18 cellular contexts compared by ENCODE assay signal in genomic region chr11:20373102-20373501, GRCh38. TPM values are rescaled to one million over a fixed set of nuclear protein-coding genes. Genes with fewer than 3 reads are reported as not detected.
DNase-seq lines count a peak whose midpoint lies in the region; ATAC-seq and TF ChIP-seq lines count a peak whose summit lies in the region.
"Had no signal": no experiment of that assay in that cellular context is flagged by ENCODE, and none has a peak within 500 bp of the region (broad histone marks: within the 10 kb centered on the region; RNA-seq: fewer than 3 reads in every experiment).

No MANE protein-coding gene starts in this region.

- DNase-seq in activated naive CD4-positive, alpha-beta T cell treated with anti-CD3 and anti-CD28 coated beads for 36 hours = no peak
- no peak for DNase-seq in activated naive CD4-positive, alpha-beta T cell treated with Interleukin-2 at 50 U/mL for 16 hours
- peak; percentile 95 for DNase-seq in NCI-H82 treated with DMSO at 0.1 percent for 48 hours (lab: John Stamatoyannopoulos, UW; ENCODE audit: unreplicated experiment)
- DNase-seq in retinal pigment epithelial cell (ENCODE audit: low read depth) = no peak
- DNase-seq in medulla oblongata (ENCODE audit: extremely low spot score) = no peak
- no peak for DNase-seq in COR-L47 (lab: John Stamatoyannopoulos, UW)
- DNase-seq: 8988T; C1 segment of cervical spinal cord; CD4-positive, CD25-positive, alpha-beta regulatory T cell; CD8-positive, alpha-beta memory T cell; DMS153; DMS79; GDM1; GM23248 had no signal

- H3K4me3 ChIP-seq in retinal pigment epithelial cell (ENCODE audit: low read length) = peak overlapping the region; percentile 21
- H3K4me3 ChIP-seq: GM23248, HAP-1 had no signal

- H3K9me3 Mint-ChIP-seq in activated naive CD4-positive, alpha-beta T cell treated with anti-CD3 and anti-CD28 coated beads for 36 hours = no peaks in the 10 kb centered on the region
- no peaks in the 10 kb centered on the region for H3K9me3 Mint-ChIP-seq in nephron
- H3K9me3 Mint-ChIP-seq: CD4-positive, CD25-positive, alpha-beta regulatory T cell; CD8-positive, alpha-beta memory T cell had no signal

- intact Hi-C loops in activated naive CD4-positive, alpha-beta T cell treated with anti-CD3 and anti-CD28 coated beads for 36 hours (cut with micrococcal nuclease) = no loop called here

- H3K4me1 Mint-ChIP-seq in activated naive CD4-positive, alpha-beta T cell treated with anti-CD3 and anti-CD28 coated beads for 36 hours (ENCODE audit: low read depth) = peaks cover 18% of the 10 kb centered on the region
- peaks cover 56% of the 10 kb centered on the region for H3K4me1 Mint-ChIP-seq in nephron

- CTCF ChIA-PET in activated naive CD4-positive, alpha-beta T cell treated with anti-CD3 and anti-CD28 coated beads for 36 hours (lab: Charles Lee) = interaction anchor here (0.7 to 1.5 kb wide), 2 partner anchors 14 to 24 kb away, joined by 3 read pairs; no protein-coding TSS in a partner anchor

- H3K27me3 Mint-ChIP-seq in activated naive CD4-positive, alpha-beta T cell treated with anti-CD3 and anti-CD28 coated beads for 36 hours (ENCODE audit: low read depth) = no peaks in the 10 kb centered on the region
- H3K27me3 Mint-ChIP-seq in nephron (ENCODE audit: low read depth) = no peaks in the 10 kb centered on the region
- H3K27me3 Mint-ChIP-seq: B cell; CD4-positive, CD25-positive, alpha-beta regulatory T cell; CD8-positive, alpha-beta memory T cell had no signal

- peak overlapping the region; percentile 12 for H3K27ac Mint-ChIP-seq in activated naive CD4-positive, alpha-beta T cell treated with anti-CD3 and anti-CD28 coated beads for 36 hours
- peak overlapping the region in 2 of 3 experiments; percentile 17 to 77 for H3K27ac Mint-ChIP-seq in nephron
- H3K27ac Mint-ChIP-seq: B cell had no signal

- H3K36me3 Mint-ChIP-seq in activated naive CD4-positive, alpha-beta T cell treated with anti-CD3 and anti-CD28 coated beads for 36 hours (ENCODE audit: low read depth) = peaks cover 42% of the 10 kb centered on the region
- H3K36me3 Mint-ChIP-seq in nephron (ENCODE audit: low read depth) = no peaks in the 10 kb centered on the region

- H3K4me3 Mint-ChIP-seq in activated naive CD4-positive, alpha-beta T cell treated with anti-CD3 and anti-CD28 coated beads for 36 hours = no peak overlapping the region
- H3K4me3 Mint-ChIP-seq in nephron = no peak overlapping the region
- H3K4me3 Mint-ChIP-seq: B cell; CD4-positive, CD25-positive, alpha-beta regulatory T cell; CD8-positive, alpha-beta memory T cell had no signal

- no peak for TF ChIP-seq CTCF in nephron (IDR thresholded peaks at IDR 0.05; ENCODE audit: unreplicated experiment in 3 of 3)
- TF ChIP-seq CTCF in retinal pigment epithelial cell (conservative IDR thresholded peaks at IDR 0.05; ENCODE audit: low read depth, low read length) = no peak

- ATAC-seq in GM19467 (IDR thresholded peaks at IDR 0.05; ENCODE audit: unreplicated experiment) = no peak

RNA-seq across cellular contexts. Expression of gene HTATIP2, which starts 9.6 kb away (rescaled TPM):
- total RNA-seq in activated naive CD4-positive, alpha-beta T cell treated with anti-CD3 and anti-CD28 coated beads for 36 hours = 10 to 100 TPM; 78.3 to 80.7 TPM

RNA-seq across cellular contexts. Expression of gene PRMT3, which starts 14.4 kb away (rescaled TPM):
- 10 to 100 TPM; 31.0 to 33.2 TPM for total RNA-seq in activated naive CD4-positive, alpha-beta T cell treated with anti-CD3 and anti-CD28 coated beads for 36 hours
